8 cellular contexts compared by ENCODE assay signal in genomic region chr10:109912335-109913282, GRCh38. TPM values are rescaled to one million over a fixed set of nuclear protein-coding genes. Genes with fewer than 3 reads are reported as not detected.
DNase-seq lines count a peak whose midpoint lies in the region; ATAC-seq, FAIRE-seq and TF ChIP-seq lines count a peak whose summit lies in the region.

No MANE protein-coding gene starts in this region.

- POLR2A ChIA-PET in CD4-positive, alpha-beta memory T cell (lab: Charles Lee; ENCODE audit: partially characterized antibody), result interaction anchor here (1.1 to 6.0 kb wide), 5 partner anchors 9 to 164 kb away, joined by 3 to 53 read pairs (median 5); partner anchors contain the start of gene ADD3
- POLR2A ChIA-PET in activated CD8-positive, alpha-beta T cell treated with anti-CD3 and anti-CD28 coated beads, Interleukin-2, amount 10 ng/mL, durations not matched to agents 7 days and 5 days (lab: Charles Lee), result interaction anchor here (1.0 to 1.5 kb wide), 2 partner anchors 10 to 29 kb away, joined by 3 read pairs; no protein-coding TSS in a partner anchor

- CTCF ChIA-PET in CD4-positive, alpha-beta memory T cell (lab: Charles Lee; ENCODE audit: partially characterized antibody), result interaction anchor here (1.0 to 5.4 kb wide), 8 partner anchors 9 to 64 kb away, joined by 3 to 57 read pairs (median 4); no protein-coding TSS in a partner anchor
- CTCF ChIA-PET in activated CD8-positive, alpha-beta T cell treated with anti-CD3 and anti-CD28 coated beads, Interleukin-2, amount 10 ng/mL, durations not matched to agents 7 days and 5 days (lab: Charles Lee), result interaction anchor here (1.3 to 2.9 kb wide), 6 partner anchors 8 to 28 kb away, joined by 4 to 16 read pairs (median 5); no protein-coding TSS in a partner anchor

- no peak overlapping the region for H3K4me3 ChIP-seq in CD4-positive, alpha-beta memory T cell (ENCODE audit: low read length in 2 of 2)
- H3K4me3 ChIP-seq in pancreas, result peak overlapping the region in 3 of 4 donors; percentile 2 to 36 (median 36)

- peak; percentile 78 for FAIRE-seq in pancreas (lab: Jason Lieb, UNC)

- H3K4me3 Mint-ChIP-seq in CD4-positive, alpha-beta memory T cell, result peak overlapping the region in 4 of 8 donors; percentile 12 to 68 (median 48)
- no peak overlapping the region for H3K4me3 Mint-ChIP-seq in activated CD8-positive, alpha-beta T cell treated with anti-CD3 and anti-CD28 coated beads, Interleukin-2, amount 10 ng/mL, durations not matched to agents 7 days and 5 days

- H3K4me1 ChIP-seq in CD4-positive, alpha-beta memory T cell (ENCODE audit: insufficient read depth, low read length), result peaks cover 73% of the 10 kb centered on the region
- peaks cover 21 to 35% (median 28%) of the 10 kb centered on the region in 3 donors for H3K4me1 ChIP-seq in pancreas

- ATAC-seq in GM19467 (IDR thresholded peaks at IDR 0.05; ENCODE audit: unreplicated experiment) (peak; percentile 88), HG03457 (IDR thresholded peaks at IDR 0.05; ENCODE audit: unreplicated experiment) (peak; percentile 82), pancreas (peak; percentile 36 to 47 (median 44))
- no peak for ATAC-seq in activated CD8-positive, alpha-beta T cell treated with anti-CD3 and anti-CD28 coated beads, Interleukin-2, amount 10 ng/mL, durations not matched to agents 7 days and 5 days

- no peaks in the 10 kb centered on the region for H3K27me3 ChIP-seq in CD4-positive, alpha-beta memory T cell (ENCODE audit: insufficient read depth, low read length)
- H3K27me3 ChIP-seq in pancreas, result no peaks in the 10 kb centered on the region

- WGBS in pancreas, 2 donors, result 29 to 30% methylated on average over 2 of the region's 2 CpGs

- no peaks in the 10 kb centered on the region for H3K9me3 ChIP-seq in CD4-positive, alpha-beta memory T cell (ENCODE audit: control insufficient read depth in 1 of 2, low read length in 2 of 2)
- H3K9me3 ChIP-seq in pancreas, result no peaks in the 10 kb centered on the region

- H3K4me1 Mint-ChIP-seq in CD4-positive, alpha-beta memory T cell, result peaks cover 56 to 87% (median 73%) of the 10 kb centered on the region in 4 donors
- peaks cover 83% of the 10 kb centered on the region for H3K4me1 Mint-ChIP-seq in activated CD8-positive, alpha-beta T cell treated with anti-CD3 and anti-CD28 coated beads, Interleukin-2, amount 10 ng/mL, durations not matched to agents 7 days and 5 days (ENCODE audit: low read depth)

- no peaks in the 10 kb centered on the region for H3K27me3 Mint-ChIP-seq in CD4-positive, alpha-beta memory T cell
- H3K27me3 Mint-ChIP-seq in activated CD8-positive, alpha-beta T cell treated with anti-CD3 and anti-CD28 coated beads, Interleukin-2, amount 10 ng/mL, durations not matched to agents 7 days and 5 days (ENCODE audit: low read depth), result no peaks in the 10 kb centered on the region

- intact Hi-C loops in CD4-positive, alpha-beta memory T cell (cut with micrococcal nuclease), result loop anchor here (5.0 kb wide), 1 partner anchor 165 kb away; no protein-coding TSS in a partner anchor
- intact Hi-C loops in pancreas (cut with DNase I), result no loop called here

- H3K36me3 ChIP-seq in CD4-positive, alpha-beta memory T cell (ENCODE audit: insufficient read depth, low read length), result no peaks in the 10 kb centered on the region
- peaks cover 0 to 6% (median 0%) of the 10 kb centered on the region in 3 donors for H3K36me3 ChIP-seq in pancreas

- H3K27ac ChIP-seq in CD4-positive, alpha-beta memory T cell (ENCODE audit: low read depth, low read length), result no peak overlapping the region
- peak overlapping the region in 3 of 4 donors; percentile 49 to 86 (median 81) for H3K27ac ChIP-seq in pancreas

- no peaks in the 10 kb centered on the region for H3K9me3 Mint-ChIP-seq in CD4-positive, alpha-beta memory T cell
- peaks cover 7% of the 10 kb centered on the region for H3K9me3 Mint-ChIP-seq in activated CD8-positive, alpha-beta T cell treated with anti-CD3 and anti-CD28 coated beads, Interleukin-2, amount 10 ng/mL, durations not matched to agents 7 days and 5 days (ENCODE audit: insufficient read depth)

- peaks cover 21 to 34% of the 10 kb centered on the region in 2 donors for H3K36me3 Mint-ChIP-seq in CD4-positive, alpha-beta memory T cell
- peaks cover 75% of the 10 kb centered on the region for H3K36me3 Mint-ChIP-seq in activated CD8-positive, alpha-beta T cell treated with anti-CD3 and anti-CD28 coated beads, Interleukin-2, amount 10 ng/mL, durations not matched to agents 7 days and 5 days (ENCODE audit: low read depth)

- H3K27ac Mint-ChIP-seq in CD4-positive, alpha-beta memory T cell, result peak overlapping the region in 6 of 7 donors; percentile 16 to 72 (median 31)
- H3K27ac Mint-ChIP-seq in activated CD8-positive, alpha-beta T cell treated with anti-CD3 and anti-CD28 coated beads, Interleukin-2, amount 10 ng/mL, durations not matched to agents 7 days and 5 days, result peak overlapping the region; percentile 92

- no peak for TF ChIP-seq CTCF in pancreas (IDR thresholded peaks at IDR 0.05)

- no peak for DNase-seq in CD4-positive, alpha-beta memory T cell
- DNase-seq in activated CD8-positive, alpha-beta T cell treated with anti-CD3 and anti-CD28 coated beads, Interleukin-2, amount 10 ng/mL, durations not matched to agents 7 days and 5 days, result no peak
- no peak for DNase-seq in pancreas
- no peak for DNase-seq in AML-193 (lab: John Stamatoyannopoulos, UW)
- no peak for DNase-seq in epidermal melanocyte (ENCODE audit: insufficient read length, low spot score)
- no peak for DNase-seq in stimulated activated naive CD4-positive, alpha-beta T cell treated with Interleukin-2 at 50 U/mL for 16 hours (lab: John Stamatoyannopoulos, UW)

RNA-seq across cellular contexts. Expression of gene XPNPEP1, which starts 10.7 kb away (rescaled TPM):
- total RNA-seq in CD4-positive, alpha-beta memory T cell, result 10 to 100 TPM; 59.0 to 63.3 TPM
- 10 to 100 TPM; 24.7 to 40.0 TPM for polyA plus RNA-seq in CD4-positive, alpha-beta memory T cell
- total RNA-seq in activated CD8-positive, alpha-beta T cell treated with anti-CD3 and anti-CD28 coated beads, Interleukin-2, amount 10 ng/mL, durations not matched to agents 7 days and 5 days, result 100 to 1,000 TPM; 102 to 106 TPM
- total RNA-seq in pancreas, result 100 to 1,000 TPM in 1 of 6 donors, 10 to 100 TPM in 5; 66.9 to 112 (median 83.3) TPM
- polyA plus RNA-seq in pancreas, result 10 to 100 TPM; 34.1 to 69.3 TPM

Comparison
In these comparisons a context has a peak if more than half of its experiments do, and no peak if none do; other contexts are left out.
1. H3K4me3 ChIP-seq: peak in pancreas (3 of 4); none in CD4-positive, alpha-beta memory T cell (0 of 2).